In genomic region chr20:57461726-57462125, GRCh38 we compare ENCODE assay signal across 32 cellular contexts.
"Had no signal": no experiment of that assay in that cellular context is flagged by ENCODE, and none has a peak within 500 bp of the region (broad histone marks: within the 10 kb centered on the region; RNA-seq: fewer than 3 reads in every experiment).

No MANE protein-coding gene starts in this region.

- H3K9me3 Mint-ChIP-seq: activated CD4-positive, alpha-beta memory T cell treated with anti-CD3 and anti-CD28 coated beads for 36 hours; activated CD4-positive, alpha-beta T cell treated with anti-CD3 and anti-CD28 coated beads, Interleukin-2, amount 10 ng/mL, durations not matched to agents 24 days and 14 days; activated naive CD4-positive, alpha-beta T cell treated with anti-CD3 and anti-CD28 coated beads for 36 hours; activated naive CD8-positive, alpha-beta T cell treated with anti-CD3 and anti-CD28 coated beads, Interleukin-2, amount 10 ng/mL, durations not matched to agents 7 days and 5 days; activated T-helper 1 cell treated with anti-CD3 and anti-CD28 coated beads, Interleukin-12 subunit alpha, Interleukin-12 subunit beta, Interleukin-2, Interleukin-4 antibody, amounts not matched to agents 30 ng/mL and 10 ng/mL and 1 ng/mL, durations not matched to agents 14 hours and 24 hours and 36 hours; naive thymus-derived CD8-positive, alpha-beta T cell; stimulated activated naive B cell treated with anti-CD40 and anti-IgM and Interleukin-4, amounts not matched to agents 10 μg/mL and 1 μg/mL and 100 μg/mL, for 72 hours; T-helper 1 cell treated with Interleukin-12 subunit alpha and Interleukin-12 subunit beta and Interleukin-4 antibody, amounts not matched to agents 30 μg/mL and 1 μg/mL, for 36 hours had no signal

- H3K4me2 ChIP-seq: neural progenitor cell had no signal

- H3K36me3 ChIP-seq: brain microvascular endothelial cell, lower lobe of right lung, neural progenitor cell, sigmoid colon, stomach, thyroid gland, upper lobe of right lung had no signal

- H3K36me3 Mint-ChIP-seq: activated CD4-positive, alpha-beta memory T cell treated with anti-CD3 and anti-CD28 coated beads for 36 hours; activated naive CD8-positive, alpha-beta T cell treated with anti-CD3 and anti-CD28 coated beads, Interleukin-2, amount 10 ng/mL, durations not matched to agents 7 days and 5 days; naive thymus-derived CD8-positive, alpha-beta T cell; neural progenitor cell; stimulated activated naive B cell treated with anti-CD40 and anti-IgM and Interleukin-4, amounts not matched to agents 10 μg/mL and 1 μg/mL and 100 μg/mL, for 72 hours had no signal

- ATAC-seq: esophagus mucosa; lower lobe of right lung; naive thymus-derived CD8-positive, alpha-beta T cell; stimulated activated naive B cell treated with anti-CD40 and anti-IgM and Interleukin-4, amounts not matched to agents 10 μg/mL and 1 μg/mL and 100 μg/mL, for 72 hours; upper lobe of right lung had no signal

- H3K9me3 ChIP-seq: lower lobe of right lung, sigmoid colon, stomach, thyroid gland, upper lobe of right lung had no signal

- H2AFZ ChIP-seq: neural progenitor cell had no signal

- H3K27ac ChIP-seq: brain microvascular endothelial cell, lower lobe of right lung, neural progenitor cell, sigmoid colon, stomach, thyroid gland, upper lobe of right lung had no signal

- DNase-seq: activated CD4-positive, alpha-beta memory T cell treated with anti-CD3 and anti-CD28 coated beads for 36 hours; activated CD4-positive, alpha-beta T cell treated with anti-CD3 and anti-CD28 coated beads, Interleukin-2, amount 10 ng/mL, durations not matched to agents 24 days and 14 days; activated CD4-positive, CD25-positive, alpha-beta regulatory T cell treated with anti-CD3 and anti-CD28 coated beads, Interleukin-2, amount 50 U/mL, for 72 hours; activated CD8-positive, alpha-beta memory T cell treated with anti-CD3 and anti-CD28 coated beads, Interleukin-2, amount 50 U/mL, for 4 hours; activated effector memory CD4-positive, alpha-beta T cell treated with anti-CD3 and anti-CD28 coated beads, Interleukin-2, amount 50 U/mL, for 16 hours; activated naive CD4-positive, alpha-beta T cell treated with anti-CD3 and anti-CD28 coated beads for 36 hours; activated naive CD8-positive, alpha-beta T cell treated with anti-CD3 and anti-CD28 coated beads, Interleukin-2, amount 10 ng/mL, durations not matched to agents 7 days and 5 days; activated T-cell treated with anti-CD3 and anti-CD28 coated beads, Interleukin-2, amount 50 U/mL, for 1 hour; amniotic stem cell; brain microvascular endothelial cell; central memory CD4-positive, alpha-beta T cell; endodermal cell; foreskin fibroblast; head of caudate nucleus; lower lobe of right lung; mesenchymal stem cell; naive thymus-derived CD8-positive, alpha-beta T cell; sigmoid colon; small intestine; stimulated activated CD4-positive, alpha-beta T cell treated with anti-CD3 and anti-CD28 coated beads, Interleukin-1b, Interleukin-23, amount 100 ng/mL, for 48 hours; stimulated activated naive B cell treated with anti-CD40 and anti-IgM and Interleukin-4, amounts not matched to agents 10 μg/mL and 1 μg/mL and 100 μg/mL, for 72 hours; stomach; SW 1271; T-helper 9 cell; thyroid gland; upper lobe of right lung had no signal

- H3K4me1 ChIP-seq: lower lobe of right lung, neural progenitor cell, thyroid gland, upper lobe of right lung had no signal

- H3K27me3 ChIP-seq: brain microvascular endothelial cell, neural progenitor cell, sigmoid colon, thyroid gland, upper lobe of right lung had no signal

- H3K4me3 Mint-ChIP-seq: activated CD4-positive, alpha-beta memory T cell treated with anti-CD3 and anti-CD28 coated beads for 36 hours; activated CD4-positive, alpha-beta T cell treated with anti-CD3 and anti-CD28 coated beads, Interleukin-2, amount 10 ng/mL, durations not matched to agents 24 days and 14 days; activated naive CD4-positive, alpha-beta T cell treated with anti-CD3 and anti-CD28 coated beads for 36 hours; activated naive CD8-positive, alpha-beta T cell treated with anti-CD3 and anti-CD28 coated beads, Interleukin-2, amount 10 ng/mL, durations not matched to agents 7 days and 5 days; activated T-helper 1 cell treated with anti-CD3 and anti-CD28 coated beads, Interleukin-12 subunit alpha, Interleukin-12 subunit beta, Interleukin-2, Interleukin-4 antibody, amounts not matched to agents 30 ng/mL and 10 ng/mL and 1 ng/mL, durations not matched to agents 14 hours and 24 hours and 36 hours; endodermal cell; naive thymus-derived CD8-positive, alpha-beta T cell; neural progenitor cell; stimulated activated naive B cell treated with anti-CD40 and anti-IgM and Interleukin-4, amounts not matched to agents 10 μg/mL and 1 μg/mL and 100 μg/mL, for 72 hours; T-helper 1 cell treated with Interleukin-12 subunit alpha and Interleukin-12 subunit beta and Interleukin-4 antibody, amounts not matched to agents 30 μg/mL and 1 μg/mL, for 36 hours had no signal

- H3K4me1 Mint-ChIP-seq: activated CD4-positive, alpha-beta T cell treated with anti-CD3 and anti-CD28 coated beads, Interleukin-2, amount 10 ng/mL, durations not matched to agents 24 days and 14 days; activated naive CD8-positive, alpha-beta T cell treated with anti-CD3 and anti-CD28 coated beads, Interleukin-2, amount 10 ng/mL, durations not matched to agents 7 days and 5 days; endodermal cell had no signal

- FAIRE-seq: astrocyte, small intestine had no signal

- H3K4me3 ChIP-seq: lower lobe of right lung, neural progenitor cell, sigmoid colon, stomach, thyroid gland, upper lobe of right lung had no signal

- H3K27me3 Mint-ChIP-seq: activated CD4-positive, alpha-beta memory T cell treated with anti-CD3 and anti-CD28 coated beads for 36 hours; activated CD4-positive, alpha-beta T cell treated with anti-CD3 and anti-CD28 coated beads, Interleukin-2, amount 10 ng/mL, durations not matched to agents 24 days and 14 days; naive thymus-derived CD8-positive, alpha-beta T cell had no signal

- H3K27ac Mint-ChIP-seq: activated CD4-positive, alpha-beta memory T cell treated with anti-CD3 and anti-CD28 coated beads for 36 hours; activated CD4-positive, alpha-beta T cell treated with anti-CD3 and anti-CD28 coated beads, Interleukin-2, amount 10 ng/mL, durations not matched to agents 24 days and 14 days; activated naive CD4-positive, alpha-beta T cell treated with anti-CD3 and anti-CD28 coated beads for 36 hours; activated naive CD8-positive, alpha-beta T cell treated with anti-CD3 and anti-CD28 coated beads, Interleukin-2, amount 10 ng/mL, durations not matched to agents 7 days and 5 days; activated T-helper 1 cell treated with anti-CD3 and anti-CD28 coated beads, Interleukin-12 subunit alpha, Interleukin-12 subunit beta, Interleukin-2, Interleukin-4 antibody, amounts not matched to agents 30 ng/mL and 10 ng/mL and 1 ng/mL, durations not matched to agents 14 hours and 24 hours and 36 hours; endodermal cell; neural progenitor cell; progenitor cell of endocrine pancreas; stimulated activated naive B cell treated with anti-CD40 and anti-IgM and Interleukin-4, amounts not matched to agents 10 μg/mL and 1 μg/mL and 100 μg/mL, for 72 hours; T-helper 1 cell treated with Interleukin-12 subunit alpha and Interleukin-12 subunit beta and Interleukin-4 antibody, amounts not matched to agents 30 μg/mL and 1 μg/mL, for 36 hours had no signal

- H3K9ac ChIP-seq: neural progenitor cell had no signal
